In the genomic region with DNA sequence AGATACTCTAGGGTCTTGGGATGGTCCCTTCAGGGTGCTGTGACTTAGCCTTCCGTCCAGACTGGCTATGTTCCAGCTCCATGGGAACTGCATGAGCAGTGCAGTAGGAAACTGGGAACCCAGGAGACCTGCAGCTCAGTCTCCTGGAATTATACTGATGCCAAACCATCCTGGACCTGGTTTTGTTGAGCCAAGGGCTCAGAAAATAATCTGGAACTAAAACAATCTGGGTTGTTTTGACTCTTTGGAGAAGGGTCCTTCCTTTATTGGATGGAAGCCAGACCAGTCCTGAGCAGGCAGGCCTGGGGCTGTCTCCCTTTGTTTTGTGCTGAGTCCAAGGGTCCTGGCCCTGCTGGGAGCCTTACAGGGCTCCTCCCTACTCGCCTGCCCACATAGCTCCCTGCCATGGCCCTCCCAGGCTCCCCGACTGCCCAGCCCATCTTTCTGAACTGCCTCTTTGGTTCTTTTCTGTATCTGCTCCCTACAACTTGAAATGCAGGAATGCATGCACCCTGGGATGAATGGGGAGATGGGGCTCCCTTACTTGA, we compare ENCODE assay signal across 1 cellular context.
A peak's percentile ranks its signal among the peaks of the same experiment; 100 is the strongest.
TF ChIP-seq lines count a peak whose summit lies in the region.

No MANE protein-coding gene starts in this region.

TF ChIP-seq in HepG2, 621 proteins besides CTCF, POLR2A, EP300 and RAD21 (continued from another document and continues in another):
- TF ChIP-seq, protein P1, sequence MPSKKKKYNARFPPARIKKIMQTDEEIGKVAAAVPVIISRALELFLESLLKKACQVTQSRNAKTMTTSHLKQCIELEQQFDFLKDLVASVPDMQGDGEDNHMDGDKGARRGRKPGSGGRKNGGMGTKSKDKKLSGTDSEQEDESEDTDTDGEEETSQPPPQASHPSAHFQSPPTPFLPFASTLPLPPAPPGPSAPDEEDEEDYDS (CRISPR knock-in tag; IDR thresholded peaks at IDR 0.05) = no peak
- no peak for TF ChIP-seq HNRNPH1 (optimal IDR thresholded peaks at IDR 0.05; ENCODE audit: low read depth, low read length)
- no peak for TF ChIP-seq PPARG (CRISPR knock-in tag; conservative IDR thresholded peaks at IDR 0.05)
- no peak for TF ChIP-seq ZSCAN25 (CRISPR knock-in tag; IDR thresholded peaks at IDR 0.05)
- TF ChIP-seq TBP (CRISPR knock-in tag; IDR thresholded peaks at IDR 0.05) = no peak
- no peak for TF ChIP-seq MLX (CRISPR knock-in tag; IDR thresholded peaks at IDR 0.05)
- TF ChIP-seq, protein P2, sequence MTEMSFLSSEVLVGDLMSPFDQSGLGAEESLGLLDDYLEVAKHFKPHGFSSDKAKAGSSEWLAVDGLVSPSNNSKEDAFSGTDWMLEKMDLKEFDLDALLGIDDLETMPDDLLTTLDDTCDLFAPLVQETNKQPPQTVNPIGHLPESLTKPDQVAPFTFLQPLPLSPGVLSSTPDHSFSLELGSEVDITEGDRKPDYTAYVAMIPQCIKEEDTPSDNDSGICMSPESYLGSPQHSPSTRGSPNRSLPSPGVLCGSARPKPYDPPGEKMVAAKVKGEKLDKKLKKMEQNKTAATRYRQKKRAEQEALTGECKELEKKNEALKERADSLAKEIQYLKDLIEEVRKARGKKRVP (CRISPR knock-in tag; IDR thresholded peaks at IDR 0.05) = no peak
- no peak for TF ChIP-seq KMT2B (CRISPR knock-in tag; IDR thresholded peaks at IDR 0.05)
- TF ChIP-seq, protein P3, sequence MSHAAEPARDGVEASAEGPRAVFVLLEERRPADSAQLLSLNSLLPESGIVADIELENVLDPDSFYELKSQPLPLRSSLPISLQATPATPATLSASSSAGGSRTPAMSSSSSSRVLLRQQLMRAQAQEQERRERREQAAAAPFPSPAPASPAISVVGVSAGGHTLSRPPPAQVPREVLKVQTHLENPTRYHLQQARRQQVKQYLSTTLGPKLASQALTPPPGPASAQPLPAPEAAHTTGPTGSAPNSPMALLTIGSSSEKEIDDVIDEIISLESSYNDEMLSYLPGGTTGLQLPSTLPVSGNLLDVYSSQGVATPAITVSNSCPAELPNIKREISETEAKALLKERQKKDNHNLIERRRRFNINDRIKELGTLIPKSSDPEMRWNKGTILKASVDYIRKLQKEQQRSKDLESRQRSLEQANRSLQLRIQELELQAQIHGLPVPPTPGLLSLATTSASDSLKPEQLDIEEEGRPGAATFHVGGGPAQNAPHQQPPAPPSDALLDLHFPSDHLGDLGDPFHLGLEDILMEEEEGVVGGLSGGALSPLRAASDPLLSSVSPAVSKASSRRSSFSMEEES (CRISPR knock-in tag; IDR thresholded peaks at IDR 0.05) = no peak
- no peak for TF ChIP-seq MTF2 (CRISPR knock-in tag; IDR thresholded peaks at IDR 0.05; ENCODE audit: borderline replicate concordance)
- TF ChIP-seq RFXANK (CRISPR knock-in tag; IDR thresholded peaks at IDR 0.05) = no peak
- TF ChIP-seq ARID2 (CRISPR knock-in tag; IDR thresholded peaks at IDR 0.05; ENCODE audit: borderline replicate concordance) = no peak
- TF ChIP-seq ZNF335 (CRISPR knock-in tag; IDR thresholded peaks at IDR 0.05) = peak; percentile 93; the same call in 1 of the 2 replicates
- TF ChIP-seq HOXA5 (CRISPR knock-in tag; IDR thresholded peaks at IDR 0.05) = 0 out of 2 replicates have a peak, but pooled peaks have one; percentile 41
- no peak for TF ChIP-seq SATB2 (CRISPR knock-in tag; IDR thresholded peaks at IDR 0.05)
- TF ChIP-seq MNT (IDR thresholded peaks at IDR 0.05) = no peak
- no peak for TF ChIP-seq ZNF20 (CRISPR knock-in tag; IDR thresholded peaks at IDR 0.05)
- TF ChIP-seq NFIC (IDR thresholded peaks at IDR 0.05; ENCODE audit: low read length) = no peak
- TF ChIP-seq JUN (CRISPR knock-in tag; IDR thresholded peaks at IDR 0.05) = no peak
- no peak for TF ChIP-seq CHD2 (IDR thresholded peaks at IDR 0.05; ENCODE audit: low read depth, low read length)
- TF ChIP-seq SOX6 (IDR thresholded peaks at IDR 0.05) = no peak
- TF ChIP-seq SOX6 (CRISPR knock-in tag; IDR thresholded peaks at IDR 0.05) = no peak
- TF ChIP-seq HNF4G (IDR thresholded peaks at IDR 0.05; ENCODE audit: borderline replicate concordance, low read depth, low read length) = peak; percentile 27; the same call in 1 of the 2 replicates
- no peak for TF ChIP-seq HNF4G (CRISPR knock-in tag; IDR thresholded peaks at IDR 0.05; ENCODE audit: borderline replicate concordance, low read depth)
- TF ChIP-seq ZNF879 (CRISPR knock-in tag; IDR thresholded peaks at IDR 0.05) = no peak
- TF ChIP-seq, protein P4, sequence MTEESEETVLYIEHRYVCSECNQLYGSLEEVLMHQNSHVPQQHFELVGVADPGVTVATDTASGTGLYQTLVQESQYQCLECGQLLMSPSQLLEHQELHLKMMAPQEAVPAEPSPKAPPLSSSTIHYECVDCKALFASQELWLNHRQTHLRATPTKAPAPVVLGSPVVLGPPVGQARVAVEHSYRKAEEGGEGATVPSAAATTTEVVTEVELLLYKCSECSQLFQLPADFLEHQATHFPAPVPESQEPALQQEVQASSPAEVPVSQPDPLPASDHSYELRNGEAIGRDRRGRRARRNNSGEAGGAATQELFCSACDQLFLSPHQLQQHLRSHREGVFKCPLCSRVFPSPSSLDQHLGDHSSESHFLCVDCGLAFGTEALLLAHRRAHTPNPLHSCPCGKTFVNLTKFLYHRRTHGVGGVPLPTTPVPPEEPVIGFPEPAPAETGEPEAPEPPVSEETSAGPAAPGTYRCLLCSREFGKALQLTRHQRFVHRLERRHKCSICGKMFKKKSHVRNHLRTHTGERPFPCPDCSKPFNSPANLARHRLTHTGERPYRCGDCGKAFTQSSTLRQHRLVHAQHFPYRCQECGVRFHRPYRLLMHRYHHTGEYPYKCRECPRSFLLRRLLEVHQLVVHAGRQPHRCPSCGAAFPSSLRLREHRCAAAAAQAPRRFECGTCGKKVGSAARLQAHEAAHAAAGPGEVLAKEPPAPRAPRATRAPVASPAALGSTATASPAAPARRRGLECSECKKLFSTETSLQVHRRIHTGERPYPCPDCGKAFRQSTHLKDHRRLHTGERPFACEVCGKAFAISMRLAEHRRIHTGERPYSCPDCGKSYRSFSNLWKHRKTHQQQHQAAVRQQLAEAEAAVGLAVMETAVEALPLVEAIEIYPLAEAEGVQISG (CRISPR knock-in tag; IDR thresholded peaks at IDR 0.05) = peak; percentile 38
- TF ChIP-seq ZBTB8A (CRISPR knock-in tag; IDR thresholded peaks at IDR 0.05; ENCODE audit: borderline replicate concordance, low read depth) = no peak
- TF ChIP-seq ERF (CRISPR knock-in tag; IDR thresholded peaks at IDR 0.05) = no peak
- no peak for TF ChIP-seq ZNF616 (CRISPR knock-in tag; IDR thresholded peaks at IDR 0.05; ENCODE audit: low read depth)
- TF ChIP-seq TOPORS (CRISPR knock-in tag; IDR thresholded peaks at IDR 0.05) = no peak
- no peak for TF ChIP-seq HOXD1 (CRISPR knock-in tag; IDR thresholded peaks at IDR 0.05)
- no peak for TF ChIP-seq TSC22D2 (CRISPR knock-in tag; IDR thresholded peaks at IDR 0.05; ENCODE audit: borderline replicate concordance)
- TF ChIP-seq SAP130 (CRISPR knock-in tag; IDR thresholded peaks at IDR 0.05; ENCODE audit: low read depth) = peak; percentile 17; the same call in 1 of the 2 replicates
- TF ChIP-seq ZNF326 (CRISPR knock-in tag; IDR thresholded peaks at IDR 0.05; ENCODE audit: borderline replicate concordance) = no peak
- TF ChIP-seq ZNF7 (CRISPR knock-in tag; IDR thresholded peaks at IDR 0.05) = no peak
- no peak for TF ChIP-seq ZNF512B (CRISPR knock-in tag; IDR thresholded peaks at IDR 0.05; ENCODE audit: borderline replicate concordance)
- TF ChIP-seq ZNF235 (CRISPR knock-in tag; IDR thresholded peaks at IDR 0.05; ENCODE audit: borderline replicate concordance) = no peak
- TF ChIP-seq GLMP (CRISPR knock-in tag; IDR thresholded peaks at IDR 0.05; ENCODE audit: borderline replicate concordance) = no peak
- TF ChIP-seq ZNF672 (CRISPR knock-in tag; IDR thresholded peaks at IDR 0.05) = no peak
- TF ChIP-seq, protein P5, sequence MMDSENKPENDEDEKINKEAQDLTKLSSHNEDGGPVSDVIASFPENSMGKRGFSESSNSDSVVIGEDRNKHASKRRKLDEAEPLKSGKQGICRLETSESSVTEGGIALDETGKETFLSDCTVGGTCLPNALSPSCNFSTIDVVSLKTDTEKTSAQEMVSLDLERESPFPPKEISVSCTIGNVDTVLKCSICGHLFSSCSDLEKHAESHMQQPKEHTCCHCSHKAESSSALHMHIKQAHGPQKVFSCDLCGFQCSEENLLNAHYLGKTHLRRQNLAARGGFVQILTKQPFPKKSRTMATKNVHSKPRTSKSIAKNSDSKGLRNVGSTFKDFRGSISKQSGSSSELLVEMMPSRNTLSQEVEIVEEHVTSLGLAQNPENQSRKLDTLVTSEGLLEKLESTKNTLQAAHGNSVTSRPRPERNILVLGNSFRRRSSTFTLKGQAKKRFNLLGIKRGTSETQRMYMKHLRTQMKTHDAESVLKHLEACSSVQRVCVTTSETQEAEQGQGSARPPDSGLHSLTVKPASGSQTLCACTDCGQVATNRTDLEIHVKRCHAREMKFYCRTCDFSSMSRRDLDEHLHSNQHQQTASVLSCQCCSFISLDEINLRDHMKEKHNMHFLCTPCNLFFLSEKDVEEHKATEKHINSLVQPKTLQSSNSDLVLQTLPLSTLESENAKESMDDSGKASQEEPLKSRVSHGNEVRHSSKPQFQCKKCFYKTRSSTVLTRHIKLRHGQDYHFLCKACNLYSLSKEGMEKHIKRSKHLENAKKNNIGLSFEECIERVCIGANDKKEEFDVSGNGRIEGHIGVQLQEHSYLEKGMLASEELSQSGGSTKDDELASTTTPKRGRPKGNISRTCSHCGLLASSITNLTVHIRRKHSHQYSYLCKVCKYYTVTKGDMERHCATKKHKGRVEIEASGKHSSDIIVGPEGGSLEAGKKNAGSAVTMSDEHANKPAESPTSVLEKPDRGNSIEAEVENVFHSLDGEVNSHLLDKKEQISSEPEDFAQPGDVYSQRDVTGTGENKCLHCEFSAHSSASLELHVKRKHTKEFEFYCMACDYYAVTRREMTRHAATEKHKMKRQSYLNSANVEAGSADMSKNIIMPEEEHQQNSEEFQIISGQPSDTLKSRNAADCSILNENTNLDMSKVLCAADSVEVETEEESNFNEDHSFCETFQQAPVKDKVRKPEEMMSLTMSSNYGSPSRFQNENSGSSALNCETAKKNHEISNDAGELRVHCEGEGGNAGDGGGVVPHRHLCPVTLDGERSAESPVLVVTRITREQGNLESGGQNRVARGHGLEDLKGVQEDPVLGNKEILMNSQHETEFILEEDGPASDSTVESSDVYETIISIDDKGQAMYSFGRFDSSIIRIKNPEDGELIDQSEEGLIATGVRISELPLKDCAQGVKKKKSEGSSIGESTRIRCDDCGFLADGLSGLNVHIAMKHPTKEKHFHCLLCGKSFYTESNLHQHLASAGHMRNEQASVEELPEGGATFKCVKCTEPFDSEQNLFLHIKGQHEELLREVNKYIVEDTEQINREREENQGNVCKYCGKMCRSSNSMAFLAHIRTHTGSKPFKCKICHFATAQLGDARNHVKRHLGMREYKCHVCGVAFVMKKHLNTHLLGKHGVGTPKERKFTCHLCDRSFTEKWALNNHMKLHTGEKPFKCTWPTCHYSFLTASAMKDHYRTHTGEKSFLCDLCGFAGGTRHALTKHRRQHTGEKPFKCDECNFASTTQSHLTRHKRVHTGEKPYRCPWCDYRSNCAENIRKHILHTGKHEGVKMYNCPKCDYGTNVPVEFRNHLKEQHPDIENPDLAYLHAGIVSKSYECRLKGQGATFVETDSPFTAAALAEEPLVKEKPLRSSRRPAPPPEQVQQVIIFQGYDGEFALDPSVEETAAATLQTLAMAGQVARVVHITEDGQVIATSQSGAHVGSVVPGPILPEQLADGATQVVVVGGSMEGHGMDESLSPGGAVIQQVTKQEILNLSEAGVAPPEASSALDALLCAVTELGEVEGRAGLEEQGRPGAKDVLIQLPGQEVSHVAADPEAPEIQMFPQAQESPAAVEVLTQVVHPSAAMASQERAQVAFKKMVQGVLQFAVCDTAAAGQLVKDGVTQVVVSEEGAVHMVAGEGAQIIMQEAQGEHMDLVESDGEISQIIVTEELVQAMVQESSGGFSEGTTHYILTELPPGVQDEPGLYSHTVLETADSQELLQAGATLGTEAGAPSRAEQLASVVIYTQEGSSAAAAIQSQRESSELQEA (CRISPR knock-in tag; IDR thresholded peaks at IDR 0.05; ENCODE audit: not compliant biosample characterization) = no peak
- TF ChIP-seq ZNF230 (CRISPR knock-in tag; IDR thresholded peaks at IDR 0.05) = no peak
- no peak for TF ChIP-seq ZNF547 (CRISPR knock-in tag; IDR thresholded peaks at IDR 0.05)
